In genomic region chr22:19180234-19180633, GRCh38 we compare ENCODE assay signal across 24 cellular contexts. TPM values are rescaled to one million over a fixed set of nuclear protein-coding genes. Genes with fewer than 3 reads are reported as not detected.
DNase-seq lines count a peak whose midpoint lies in the region; ATAC-seq, FAIRE-seq and TF ChIP-seq lines count a peak whose summit lies in the region.
"Had no signal": no experiment of that assay in that cellular context is flagged by ENCODE, and none has a peak within 500 bp of the region (broad histone marks: within the 10 kb centered on the region; RNA-seq: fewer than 3 reads in every experiment).

No MANE protein-coding gene starts in this region.

- CTCF ChIA-PET in HepG2 (lab: Yijun Ruan, JAX; ENCODE audit: low intra/inter-chr PET ratio, low total read pairs): no interaction called here
- CTCF ChIA-PET in Calu3 (lab: Charles Lee): interaction anchor here (1.0 to 1.3 kb wide), 2 partner anchors 22 to 36 kb away, joined by 3 to 4 read pairs; partner anchors contain the start of gene ESS2

- peaks cover 29% of the 10 kb centered on the region for H3K4me1 Mint-ChIP-seq in chondrocyte (ENCODE audit: low read depth)
- peaks cover 14% of the 10 kb centered on the region for H3K4me1 Mint-ChIP-seq in nephron
- peaks cover 13% of the 10 kb centered on the region for H3K4me1 Mint-ChIP-seq in Calu3 (ENCODE audit: low read depth, unreplicated experiment)
- peaks cover 49% of the 10 kb centered on the region for H3K4me1 Mint-ChIP-seq in stimulated activated memory B cell treated with anti-CD40 and anti-IgM and Interleukin-4, amounts not matched to agents 10 μg/mL and 1 μg/mL and 100 μg/mL, for 72 hours

- no peak overlapping the region for H3K27ac ChIP-seq in HepG2 (ENCODE audit: extremely low read length, insufficient read depth, low read length)
- H3K27ac ChIP-seq in right lobe of liver: peak overlapping the region in 1 of 3 donors; percentile 90
- peak overlapping the region; percentile 25 to 73 (median 48) for H3K27ac ChIP-seq in thyroid gland
- no peak overlapping the region for H3K27ac ChIP-seq in suprapubic skin
- H3K27ac ChIP-seq: BLaER1 treated with 17β-estradiol and CSF1 and Interleukin-3, amounts not matched to agents 10 nM and 100 nM; HL-60 had no signal

- peaks cover 44% of the 10 kb centered on the region for H3K4me1 ChIP-seq in HepG2 (ENCODE audit: insufficient read depth, low read length)
- peaks cover 0 to 32% (median 19%) of the 10 kb centered on the region in 4 donors for H3K4me1 ChIP-seq in right lobe of liver
- peaks cover 14 to 52% of the 10 kb centered on the region in 2 donors for H3K4me1 ChIP-seq in thyroid gland
- peaks cover 34% of the 10 kb centered on the region for H3K4me1 ChIP-seq in suprapubic skin

- no peak overlapping the region for H2AFZ ChIP-seq in HepG2 (ENCODE audit: low read length)

- peaks cover 13% of the 10 kb centered on the region for H3K79me2 ChIP-seq in HepG2 (ENCODE audit: insufficient read depth, low read length)

- TF ChIP-seq RAD21 in HepG2 (CRISPR knock-in tag; IDR thresholded peaks at IDR 0.05): no peak

- peak overlapping the region; percentile 96; the same call in 1 of the 2 replicates for H3K4me2 ChIP-seq in HepG2 (ENCODE audit: low read depth, low read length)

- H3K4me3 ChIP-seq in HepG2 (replicated peaks in 1 of 3; ENCODE audit: insufficient read depth in 1 of 3, low read depth in 2 of 3, low read length in 3 of 3) (peak overlapping the region in 1 of 3 experiments; percentile 1; a peak in 1 of 6 replicates), right lobe of liver (no peak overlapping the region), thyroid gland (replicated peaks in 1 of 3) (no peak overlapping the region), suprapubic skin (no peak overlapping the region)
- H3K4me3 ChIP-seq: BLaER1 treated with 17β-estradiol and CSF1 and Interleukin-3, amounts not matched to agents 10 nM and 100 nM; GM23248 had no signal

- no peak for TF ChIP-seq CTCF in HepG2 (CRISPR knock-in tag; IDR thresholded peaks at IDR 0.05)
- TF ChIP-seq CTCF in right lobe of liver (IDR thresholded peaks at IDR 0.05): no peak
- no peak for TF ChIP-seq CTCF in chondrocyte (IDR thresholded peaks at IDR 0.05)
- TF ChIP-seq CTCF in nephron (IDR thresholded peaks at IDR 0.05; ENCODE audit: unreplicated experiment in 3 of 3): no peak
- TF ChIP-seq CTCF in thyroid gland (IDR thresholded peaks at IDR 0.05): no peak
- no peak for TF ChIP-seq CTCF in Calu3 (IDR thresholded peaks at IDR 0.05; ENCODE audit: unreplicated experiment)
- no peak for TF ChIP-seq CTCF in suprapubic skin (IDR thresholded peaks at IDR 0.05)

- H3K27me3 Mint-ChIP-seq in chondrocyte (ENCODE audit: low read depth) (no peaks in the 10 kb centered on the region), nephron (ENCODE audit: low read depth) (no peaks in the 10 kb centered on the region), Calu3 (ENCODE audit: unreplicated experiment) (peaks cover 13% of the 10 kb centered on the region)
- H3K27me3 Mint-ChIP-seq in stimulated activated memory B cell treated with anti-CD40 and anti-IgM and Interleukin-4, amounts not matched to agents 10 μg/mL and 1 μg/mL and 100 μg/mL, for 72 hours: no peaks in the 10 kb centered on the region

- DNase-seq in HepG2 (ENCODE audit: low spot score) (no peak), right lobe of liver (no peak), chondrocyte (ENCODE audit: low spot score) (peak; percentile 90), thyroid gland (peak; percentile 56 to 63), Calu3 (no peak), suprapubic skin (ENCODE audit: low spot score in 2 of 2) (no peak)
- DNase-seq: ACHN, DMS79, GM23248, H9, Karpas-422, NCI-H1417, NCI-H1694 treated with DMSO at 0.1 percent for 48 hours, NCI-H446, NCI-H526, Right ventricle myocardium superior had no signal

- H3K36me3 Mint-ChIP-seq in chondrocyte (ENCODE audit: low read depth) (peaks cover 3% of the 10 kb centered on the region), nephron (ENCODE audit: low read depth) (no peaks in the 10 kb centered on the region), Calu3 (ENCODE audit: insufficient read depth, unreplicated experiment) (peaks cover 38% of the 10 kb centered on the region)
- H3K36me3 Mint-ChIP-seq in stimulated activated memory B cell treated with anti-CD40 and anti-IgM and Interleukin-4, amounts not matched to agents 10 μg/mL and 1 μg/mL and 100 μg/mL, for 72 hours: no peaks in the 10 kb centered on the region
- H3K36me3 Mint-ChIP-seq: IgD-negative memory B cell had no signal

- intact Hi-C loops in HepG2 (cut with micrococcal nuclease; ENCODE audit: unreplicated experiment): no loop called here
- intact Hi-C loops in right lobe of liver (cut with DNase I): no loop called here
- intact Hi-C loops in thyroid gland (cut with DNase I): loop anchor here (10.0 kb wide), 1 partner anchor 295 kb away; the partner anchor contains the start of genes CDC45 and UFD1
- intact Hi-C loops in Calu3 (cut with micrococcal nuclease; ENCODE audit: unreplicated experiment): no loop called here

- FAIRE-seq in HepG2 (lab: Jason Lieb, UNC): no peak

- TF ChIP-seq EP300 in HepG2 (IDR thresholded peaks at IDR 0.05; ENCODE audit: low read depth in 2 of 2, low read length in 2 of 2) (no peak), HepG2 (CRISPR knock-in tag; IDR thresholded peaks at IDR 0.05; ENCODE audit: borderline replicate concordance) (no peak), suprapubic skin (IDR thresholded peaks at IDR 0.05) (no peak)

- 94% methylated on average over 8 of the region's 9 CpGs for WGBS in HepG2 (ENCODE audit: low lambda C conversion rate)
- WGBS in right lobe of liver (ENCODE audit: insufficient coverage, low coverage, low lambda C conversion rate, missing lambda C conversion rate): no CpG with 5 or more reads among the region's 9 CpGs
- WGBS in thyroid gland, 2 donors: 68 to 74% methylated on average over 5 to 9 of the region's 9 CpGs
- WGBS in suprapubic skin: 87% methylated on average over 8 of the region's 9 CpGs

- POLR2A ChIA-PET in HepG2 (lab: Yijun Ruan, JAX): interaction anchor here (1.8 to 2.0 kb wide), 2 partner anchors 111 to 119 kb away, joined by 4 to 7 read pairs; partner anchors contain the start of gene CLTCL1

- H3K9ac ChIP-seq in HepG2 (ENCODE audit: insufficient read depth, low read depth, low read length): no peak overlapping the region

- TF ChIP-seq POLR2A in HepG2 (IDR thresholded peaks at IDR 0.05; ENCODE audit: insufficient read depth in 1 of 2, low read depth in 2 of 2, low read length in 2 of 2) (no peak), right lobe of liver (IDR thresholded peaks at IDR 0.05) (no peak), thyroid gland (IDR thresholded peaks at IDR 0.05) (no peak), suprapubic skin (IDR thresholded peaks at IDR 0.05) (no peak)

- ATAC-seq in HepG2 (no peak), right lobe of liver (no peak)
- ATAC-seq in stimulated activated memory B cell treated with anti-CD40 and anti-IgM and Interleukin-4, amounts not matched to agents 10 μg/mL and 1 μg/mL and 100 μg/mL, for 72 hours: no peak

- in situ Hi-C loops in HepG2 (cut with HindIII; ENCODE audit: extremely low pct_ligation_motif_present, low pct_unique_long_range_greater_than_20kb): loop anchor here (5.0 kb wide), 1 partner anchor 112 kb away; the partner anchor contains the start of gene CLTCL1

- H3K9me3 Mint-ChIP-seq in chondrocyte (ENCODE audit: low read depth) (no peaks in the 10 kb centered on the region), nephron (no peaks in the 10 kb centered on the region), Calu3 (ENCODE audit: low read depth, unreplicated experiment) (no peaks in the 10 kb centered on the region)
- no peaks in the 10 kb centered on the region for H3K9me3 Mint-ChIP-seq in stimulated activated memory B cell treated with anti-CD40 and anti-IgM and Interleukin-4, amounts not matched to agents 10 μg/mL and 1 μg/mL and 100 μg/mL, for 72 hours
- H3K9me3 Mint-ChIP-seq: H9, IgD-negative memory B cell had no signal

- peaks cover 6% of the 10 kb centered on the region; the same call in 1 of the 2 replicates for H4K20me1 ChIP-seq in HepG2 (ENCODE audit: insufficient read depth, low read length)

- H3K27me3 ChIP-seq in HepG2 (ENCODE audit: control insufficient read depth in 1 of 2, insufficient read depth in 2 of 2, low read length in 2 of 2) (no peaks in the 10 kb centered on the region), right lobe of liver (no peaks in the 10 kb centered on the region), thyroid gland (no peaks in the 10 kb centered on the region), suprapubic skin (no peaks in the 10 kb centered on the region)
- H3K27me3 ChIP-seq: BLaER1 treated with 17β-estradiol and CSF1 and Interleukin-3, amounts not matched to agents 10 nM and 100 nM had no signal

- H3K9me3 ChIP-seq in HepG2 (ENCODE audit: low read length): no peaks in the 10 kb centered on the region
- no peaks in the 10 kb centered on the region for H3K9me3 ChIP-seq in right lobe of liver
- H3K9me3 ChIP-seq in thyroid gland: no peaks in the 10 kb centered on the region
- H3K9me3 ChIP-seq in suprapubic skin: no peaks in the 10 kb centered on the region
- H3K9me3 ChIP-seq: BLaER1 treated with 17β-estradiol and CSF1 and Interleukin-3, amounts not matched to agents 10 nM and 100 nM had no signal

- H3K27ac Mint-ChIP-seq in chondrocyte (ENCODE audit: unreplicated experiment) (no peak overlapping the region), nephron (no peak overlapping the region), Calu3 (ENCODE audit: unreplicated experiment) (no peak overlapping the region)
- H3K27ac Mint-ChIP-seq in stimulated activated memory B cell treated with anti-CD40 and anti-IgM and Interleukin-4, amounts not matched to agents 10 μg/mL and 1 μg/mL and 100 μg/mL, for 72 hours: no peak overlapping the region

- H3K4me3 Mint-ChIP-seq in chondrocyte (ENCODE audit: unreplicated experiment): no peak overlapping the region
- peak overlapping the region in 2 of 3 experiments; percentile 46 to 47 for H3K4me3 Mint-ChIP-seq in nephron
- no peak overlapping the region for H3K4me3 Mint-ChIP-seq in Calu3 (ENCODE audit: low read depth, unreplicated experiment)
- no peak overlapping the region for H3K4me3 Mint-ChIP-seq in stimulated activated memory B cell treated with anti-CD40 and anti-IgM and Interleukin-4, amounts not matched to agents 10 μg/mL and 1 μg/mL and 100 μg/mL, for 72 hours

- BruUV-seq in HepG2 (replicated peaks; lab: Mats Ljungman, UMichigan) (no TSS peak), Calu3 (replicated peaks; lab: Mats Ljungman, UMichigan) (no TSS peak)

- peaks cover 3 to 15% of the 10 kb centered on the region in 2 experiments; a peak in 3 of 5 replicates for H3K36me3 ChIP-seq in HepG2 (replicated peaks in 1 of 2; ENCODE audit: control insufficient read depth in 1 of 2, insufficient read depth in 2 of 2, low read length in 2 of 2)
- H3K36me3 ChIP-seq in right lobe of liver: no peaks in the 10 kb centered on the region
- H3K36me3 ChIP-seq in thyroid gland: no peaks in the 10 kb centered on the region
- no peaks in the 10 kb centered on the region for H3K36me3 ChIP-seq in suprapubic skin

RNA-seq across cellular contexts. Expression of gene SLC25A1, which starts 1.7 kb away (rescaled TPM):
- 118 and 161 TPM in 2 replicates for total RNA-seq in HepG2 (2016; rRNA removed; fragmentation: Illumina TruSeq; extraction: Trizol)
- 121 and 136 TPM in 2 replicates for total RNA-seq in HepG2 (2016; cell fraction: cytosol; rRNA removed; fragmentation: Illumina TruSeq; extraction: Trizol; ENCODE audit: low read depth)
- 107 and 161 TPM in 2 replicates for total RNA-seq in HepG2 (2016; cell fraction: insoluble cytoplasmic fraction; rRNA removed; fragmentation: Illumina TruSeq; extraction: Trizol)
- 173 and 190 TPM in 2 replicates for total RNA-seq in HepG2 (2016; cell fraction: membrane; rRNA removed; fragmentation: Illumina TruSeq; extraction: Trizol)
- total RNA-seq in HepG2 (2016; cell fraction: nucleus; rRNA removed; fragmentation: Illumina TruSeq; extraction: Trizol): 74.9 and 92.0 TPM in 2 replicates
- polyA plus RNA-seq in HepG2 (2011; rRNA removed): 49.4 and 57.3 TPM in 2 replicates
- 57.0 and 78.3 TPM in 2 replicates for polyA plus RNA-seq in HepG2 (2011; cell fraction: cytosol; rRNA removed)
- 92.6 and 99.0 TPM in 2 replicates for polyA plus RNA-seq in HepG2 (2011; cell fraction: nucleus; rRNA removed)
- 71.1 and 74.4 TPM in 2 replicates for polyA plus RNA-seq in HepG2 (2012)
- polyA plus RNA-seq in HepG2 (2016; cell fraction: cytosol; fragmentation: Illumina TruSeq; extraction: Trizol; ENCODE audit: low read depth): 165 and 180 TPM in 2 replicates
- polyA plus RNA-seq in HepG2 (2016; cell fraction: insoluble cytoplasmic fraction; fragmentation: Illumina TruSeq; extraction: Trizol; ENCODE audit: low read depth): 116 and 155 TPM in 2 replicates
- polyA plus RNA-seq in HepG2 (2016; cell fraction: membrane; fragmentation: Illumina TruSeq; extraction: Trizol; ENCODE audit: low read depth): 187 and 190 TPM in 2 replicates
- 160 and 164 TPM in 2 replicates for polyA plus RNA-seq in HepG2 (2016; cell fraction: nucleus; fragmentation: Illumina TruSeq; extraction: Trizol; ENCODE audit: insufficient read depth, low read depth)
- polyA minus RNA-seq in HepG2 (2011; rRNA and poly(A)+ RNA removed; ENCODE audit: low replicate concordance): 31.1 and 76.9 TPM in 2 replicates
- 45.0 and 48.0 TPM in 2 replicates for polyA minus RNA-seq in HepG2 (2011; cell fraction: cytosol; rRNA and poly(A)+ RNA removed)
- 13.5 and 13.8 TPM in 2 replicates for polyA minus RNA-seq in HepG2 (2011; cell fraction: nucleus; rRNA and poly(A)+ RNA removed)
- total RNA-seq in right lobe of liver: 100 to 1,000 TPM in 4 of 6 experiments, 10 to 100 TPM in 2; 80.2 to 128 (median 114) TPM
- total RNA-seq in chondrocyte: 101 to 111 TPM (median 107 TPM) in 3 replicates
- 10 to 100 TPM; 38.7 to 79.9 (median 62.1) TPM for total RNA-seq in thyroid gland
- 118 and 120 TPM in 2 replicates for total RNA-seq in Calu3 (2022)
- total RNA-seq in suprapubic skin: 10 to 100 TPM; 35.6 to 71.0 (median 57.8) TPM

RNA-seq across cellular contexts. Expression of gene GSC2, which starts 30.1 kb away (rescaled TPM):
- not detected in 2 replicates for total RNA-seq in HepG2 (2016; rRNA removed; fragmentation: Illumina TruSeq; extraction: Trizol)
- total RNA-seq in HepG2 (2016; cell fraction: cytosol; rRNA removed; fragmentation: Illumina TruSeq; extraction: Trizol; ENCODE audit: low read depth): not detected in 2 replicates
- not detected in 2 replicates for total RNA-seq in HepG2 (2016; cell fraction: insoluble cytoplasmic fraction; rRNA removed; fragmentation: Illumina TruSeq; extraction: Trizol)
- not detected in 2 replicates for total RNA-seq in HepG2 (2016; cell fraction: membrane; rRNA removed; fragmentation: Illumina TruSeq; extraction: Trizol)
- not detected in 2 replicates for total RNA-seq in HepG2 (2016; cell fraction: nucleus; rRNA removed; fragmentation: Illumina TruSeq; extraction: Trizol)
- not detected in 2 replicates for polyA plus RNA-seq in HepG2 (2011; rRNA removed)
- polyA plus RNA-seq in HepG2 (2011; cell fraction: cytosol; rRNA removed): not detected in 2 replicates
- not detected in 2 replicates for polyA plus RNA-seq in HepG2 (2011; cell fraction: nucleus; rRNA removed)
- not detected in 2 replicates for polyA plus RNA-seq in HepG2 (2012)
- not detected in 2 replicates for polyA plus RNA-seq in HepG2 (2016; cell fraction: cytosol; fragmentation: Illumina TruSeq; extraction: Trizol; ENCODE audit: low read depth)
- polyA plus RNA-seq in HepG2 (2016; cell fraction: insoluble cytoplasmic fraction; fragmentation: Illumina TruSeq; extraction: Trizol; ENCODE audit: low read depth): not detected in 2 replicates
- polyA plus RNA-seq in HepG2 (2016; cell fraction: membrane; fragmentation: Illumina TruSeq; extraction: Trizol; ENCODE audit: low read depth): not detected in 2 replicates
- polyA plus RNA-seq in HepG2 (2016; cell fraction: nucleus; fragmentation: Illumina TruSeq; extraction: Trizol; ENCODE audit: insufficient read depth, low read depth): not detected in 2 replicates
- not detected in 2 replicates for polyA minus RNA-seq in HepG2 (2011; rRNA and poly(A)+ RNA removed; ENCODE audit: low replicate concordance)
- not detected in 2 replicates for polyA minus RNA-seq in HepG2 (2011; cell fraction: cytosol; rRNA and poly(A)+ RNA removed)
- polyA minus RNA-seq in HepG2 (2011; cell fraction: nucleus; rRNA and poly(A)+ RNA removed): not detected in 2 replicates
- not detected for total RNA-seq in right lobe of liver
- not detected in 3 replicates for total RNA-seq in chondrocyte
- total RNA-seq in thyroid gland: not detected
- not detected in 2 replicates for total RNA-seq in Calu3 (2022)
- not detected for total RNA-seq in suprapubic skin
- total RNA-seq: GM23248, HT-29, MCF 10A, Right ventricle myocardium superior, SK-MEL-5 had no signal
- polyA plus RNA-seq: GM23248, IgD-negative memory B cell had no signal

RNA-seq across cellular contexts. Expression of gene ESS2, which starts 35.8 kb away (rescaled TPM):
- total RNA-seq in HepG2 (2016; rRNA removed; fragmentation: Illumina TruSeq; extraction: Trizol) (7.6 and 8.9 TPM in 2 replicates), right lobe of liver (1 to 10 TPM; 4.8 to 9.2 (median 5.4) TPM), chondrocyte (17.8 to 18.3 TPM (median 18.3 TPM) in 3 replicates), thyroid gland (10 to 100 TPM; 12.1 to 17.7 (median 15.0) TPM), Calu3 (2022) (15.9 and 16.8 TPM in 2 replicates), suprapubic skin (10 to 100 TPM; 22.4 to 26.0 (median 24.0) TPM)
- total RNA-seq in HepG2 (2016; cell fraction: cytosol; rRNA removed; fragmentation: Illumina TruSeq; extraction: Trizol; ENCODE audit: low read depth): 1.4 and 1.9 TPM in 2 replicates
- total RNA-seq in HepG2 (2016; cell fraction: insoluble cytoplasmic fraction; rRNA removed; fragmentation: Illumina TruSeq; extraction: Trizol): 7.9 and 8.1 TPM in 2 replicates
- total RNA-seq in HepG2 (2016; cell fraction: membrane; rRNA removed; fragmentation: Illumina TruSeq; extraction: Trizol): 4.1 and 4.3 TPM in 2 replicates
- 4.9 and 6.3 TPM in 2 replicates for total RNA-seq in HepG2 (2016; cell fraction: nucleus; rRNA removed; fragmentation: Illumina TruSeq; extraction: Trizol)
- polyA plus RNA-seq in HepG2 (2011; rRNA removed): 7.7 and 9.4 TPM in 2 replicates
- 6.7 and 9.6 TPM in 2 replicates for polyA plus RNA-seq in HepG2 (2011; cell fraction: cytosol; rRNA removed)
- 18.1 and 19.0 TPM in 2 replicates for polyA plus RNA-seq in HepG2 (2011; cell fraction: nucleus; rRNA removed)
- 6.1 and 7.0 TPM in 2 replicates for polyA plus RNA-seq in HepG2 (2012)
- 2.1 and 2.6 TPM in 2 replicates for polyA plus RNA-seq in HepG2 (2016; cell fraction: cytosol; fragmentation: Illumina TruSeq; extraction: Trizol; ENCODE audit: low read depth)
- polyA plus RNA-seq in HepG2 (2016; cell fraction: insoluble cytoplasmic fraction; fragmentation: Illumina TruSeq; extraction: Trizol; ENCODE audit: low read depth): 9.6 and 10.8 TPM in 2 replicates
- 3.7 and 3.8 TPM in 2 replicates for polyA plus RNA-seq in HepG2 (2016; cell fraction: membrane; fragmentation: Illumina TruSeq; extraction: Trizol; ENCODE audit: low read depth)
- 17.9 and 18.0 TPM in 2 replicates for polyA plus RNA-seq in HepG2 (2016; cell fraction: nucleus; fragmentation: Illumina TruSeq; extraction: Trizol; ENCODE audit: insufficient read depth, low read depth)
- 5.0 and 5.6 TPM in 2 replicates for polyA minus RNA-seq in HepG2 (2011; rRNA and poly(A)+ RNA removed; ENCODE audit: low replicate concordance)
- polyA minus RNA-seq in HepG2 (2011; cell fraction: cytosol; rRNA and poly(A)+ RNA removed): 3.7 and 4.4 TPM in 2 replicates
- polyA minus RNA-seq in HepG2 (2011; cell fraction: nucleus; rRNA and poly(A)+ RNA removed): 4.8 and 6.2 TPM in 2 replicates

RNA-seq across cellular contexts. Expression of gene TSSK2, which starts 49.1 kb away (rescaled TPM):
- total RNA-seq in HepG2 (2016; rRNA removed; fragmentation: Illumina TruSeq; extraction: Trizol): not detected in 2 replicates
- total RNA-seq in HepG2 (2016; cell fraction: cytosol; rRNA removed; fragmentation: Illumina TruSeq; extraction: Trizol; ENCODE audit: low read depth): not detected in 2 replicates
- total RNA-seq in HepG2 (2016; cell fraction: insoluble cytoplasmic fraction; rRNA removed; fragmentation: Illumina TruSeq; extraction: Trizol): not detected in 2 replicates
- total RNA-seq in HepG2 (2016; cell fraction: membrane; rRNA removed; fragmentation: Illumina TruSeq; extraction: Trizol): not detected in 2 replicates
- total RNA-seq in HepG2 (2016; cell fraction: nucleus; rRNA removed; fragmentation: Illumina TruSeq; extraction: Trizol): not detected in 2 replicates
- not detected in 2 replicates for polyA plus RNA-seq in HepG2 (2011; rRNA removed)
- not detected in 2 replicates for polyA plus RNA-seq in HepG2 (2011; cell fraction: cytosol; rRNA removed)
- polyA plus RNA-seq in HepG2 (2011; cell fraction: nucleus; rRNA removed): not detected in 2 replicates
- polyA plus RNA-seq in HepG2 (2012): not detected in 2 replicates
- polyA plus RNA-seq in HepG2 (2016; cell fraction: cytosol; fragmentation: Illumina TruSeq; extraction: Trizol; ENCODE audit: low read depth): not detected in 2 replicates
- not detected in 2 replicates for polyA plus RNA-seq in HepG2 (2016; cell fraction: insoluble cytoplasmic fraction; fragmentation: Illumina TruSeq; extraction: Trizol; ENCODE audit: low read depth)
- not detected in 2 replicates for polyA plus RNA-seq in HepG2 (2016; cell fraction: membrane; fragmentation: Illumina TruSeq; extraction: Trizol; ENCODE audit: low read depth)
- polyA plus RNA-seq in HepG2 (2016; cell fraction: nucleus; fragmentation: Illumina TruSeq; extraction: Trizol; ENCODE audit: insufficient read depth, low read depth): not detected in 2 replicates
- polyA minus RNA-seq in HepG2 (2011; rRNA and poly(A)+ RNA removed; ENCODE audit: low replicate concordance): not detected in 2 replicates
- not detected in 2 replicates for polyA minus RNA-seq in HepG2 (2011; cell fraction: cytosol; rRNA and poly(A)+ RNA removed)
- polyA minus RNA-seq in HepG2 (2011; cell fraction: nucleus; rRNA and poly(A)+ RNA removed): not detected in 2 replicates
- not detected for total RNA-seq in right lobe of liver
- not detected in 3 replicates for total RNA-seq in chondrocyte
- total RNA-seq in thyroid gland: under 1 TPM in 3 of 4 donors, not detected in 1; 0.59 to 0.94 (median 0.78) TPM
- not detected in 2 replicates for total RNA-seq in Calu3 (2022)
- total RNA-seq in suprapubic skin: not detected
- total RNA-seq: GM23248, H9, HT-29, MCF 10A, Right ventricle myocardium superior, SK-MEL-5 had no signal
- polyA plus RNA-seq: GM23248, IgD-negative memory B cell had no signal

RNA-seq across cellular contexts. Expression of gene DGCR2, which starts 58.0 kb away (rescaled TPM):
- total RNA-seq in HepG2 (2016; rRNA removed; fragmentation: Illumina TruSeq; extraction: Trizol): 13.1 and 35.3 TPM in 2 replicates
- 3.2 and 3.3 TPM in 2 replicates for total RNA-seq in HepG2 (2016; cell fraction: cytosol; rRNA removed; fragmentation: Illumina TruSeq; extraction: Trizol; ENCODE audit: low read depth)
- 11.4 and 34.3 TPM in 2 replicates for total RNA-seq in HepG2 (2016; cell fraction: insoluble cytoplasmic fraction; rRNA removed; fragmentation: Illumina TruSeq; extraction: Trizol)
- 7.2 and 7.5 TPM in 2 replicates for total RNA-seq in HepG2 (2016; cell fraction: membrane; rRNA removed; fragmentation: Illumina TruSeq; extraction: Trizol)
- 34.8 and 37.6 TPM in 2 replicates for total RNA-seq in HepG2 (2016; cell fraction: nucleus; rRNA removed; fragmentation: Illumina TruSeq; extraction: Trizol)
- polyA plus RNA-seq in HepG2 (2011; rRNA removed): 23.1 and 27.6 TPM in 2 replicates
- 25.5 and 27.7 TPM in 2 replicates for polyA plus RNA-seq in HepG2 (2011; cell fraction: cytosol; rRNA removed)
- polyA plus RNA-seq in HepG2 (2011; cell fraction: nucleus; rRNA removed): 29.9 and 34.4 TPM in 2 replicates
- polyA plus RNA-seq in HepG2 (2012): 25.6 and 27.4 TPM in 2 replicates
- polyA plus RNA-seq in HepG2 (2016; cell fraction: cytosol; fragmentation: Illumina TruSeq; extraction: Trizol; ENCODE audit: low read depth): 1.5 TPM in 2 replicates
- 10.5 and 13.9 TPM in 2 replicates for polyA plus RNA-seq in HepG2 (2016; cell fraction: insoluble cytoplasmic fraction; fragmentation: Illumina TruSeq; extraction: Trizol; ENCODE audit: low read depth)
- 3.2 and 3.5 TPM in 2 replicates for polyA plus RNA-seq in HepG2 (2016; cell fraction: membrane; fragmentation: Illumina TruSeq; extraction: Trizol; ENCODE audit: low read depth)
- 46.9 and 47.1 TPM in 2 replicates for polyA plus RNA-seq in HepG2 (2016; cell fraction: nucleus; fragmentation: Illumina TruSeq; extraction: Trizol; ENCODE audit: insufficient read depth, low read depth)
- polyA minus RNA-seq in HepG2 (2011; rRNA and poly(A)+ RNA removed; ENCODE audit: low replicate concordance): 21.9 and 57.1 TPM in 2 replicates
- polyA minus RNA-seq in HepG2 (2011; cell fraction: cytosol; rRNA and poly(A)+ RNA removed): 20.8 and 23.5 TPM in 2 replicates
- 18.0 and 21.3 TPM in 2 replicates for polyA minus RNA-seq in HepG2 (2011; cell fraction: nucleus; rRNA and poly(A)+ RNA removed)
- 10 to 100 TPM; 19.8 to 31.7 (median 24.7) TPM for total RNA-seq in right lobe of liver
- 44.4 to 55.6 TPM (median 45.8 TPM) in 3 replicates for total RNA-seq in chondrocyte
- total RNA-seq in thyroid gland: 100 to 1,000 TPM in 1 of 4 donors, 10 to 100 TPM in 3; 49.3 to 106 (median 86.9) TPM
- 76.4 and 81.8 TPM in 2 replicates for total RNA-seq in Calu3 (2022)
- total RNA-seq in suprapubic skin: 100 to 1,000 TPM; 115 to 172 (median 130) TPM

Comparison
In these comparisons a context has a peak if more than half of its experiments do, and no peak if none do; other contexts are left out.
1. DNase-seq: peak in chondrocyte (single experiment) and thyroid gland (2 of 2); none in HepG2 (single experiment), right lobe of liver (0 of 3), Calu3 (single experiment) and suprapubic skin (0 of 2).
2. H3K27ac ChIP-seq: peak in thyroid gland (3 of 3); none in HepG2 (single experiment) and suprapubic skin (single experiment).
3. H3K4me3 Mint-ChIP-seq: peak in nephron (2 of 3); none in chondrocyte (single experiment), Calu3 (single experiment) and stimulated activated memory B cell treated with anti-CD40 and anti-IgM and Interleukin-4, amounts not matched to agents 10 μg/mL and 1 μg/mL and 100 μg/mL, for 72 hours (single experiment).